10 cellular contexts compared by ENCODE assay signal in the genomic region with DNA sequence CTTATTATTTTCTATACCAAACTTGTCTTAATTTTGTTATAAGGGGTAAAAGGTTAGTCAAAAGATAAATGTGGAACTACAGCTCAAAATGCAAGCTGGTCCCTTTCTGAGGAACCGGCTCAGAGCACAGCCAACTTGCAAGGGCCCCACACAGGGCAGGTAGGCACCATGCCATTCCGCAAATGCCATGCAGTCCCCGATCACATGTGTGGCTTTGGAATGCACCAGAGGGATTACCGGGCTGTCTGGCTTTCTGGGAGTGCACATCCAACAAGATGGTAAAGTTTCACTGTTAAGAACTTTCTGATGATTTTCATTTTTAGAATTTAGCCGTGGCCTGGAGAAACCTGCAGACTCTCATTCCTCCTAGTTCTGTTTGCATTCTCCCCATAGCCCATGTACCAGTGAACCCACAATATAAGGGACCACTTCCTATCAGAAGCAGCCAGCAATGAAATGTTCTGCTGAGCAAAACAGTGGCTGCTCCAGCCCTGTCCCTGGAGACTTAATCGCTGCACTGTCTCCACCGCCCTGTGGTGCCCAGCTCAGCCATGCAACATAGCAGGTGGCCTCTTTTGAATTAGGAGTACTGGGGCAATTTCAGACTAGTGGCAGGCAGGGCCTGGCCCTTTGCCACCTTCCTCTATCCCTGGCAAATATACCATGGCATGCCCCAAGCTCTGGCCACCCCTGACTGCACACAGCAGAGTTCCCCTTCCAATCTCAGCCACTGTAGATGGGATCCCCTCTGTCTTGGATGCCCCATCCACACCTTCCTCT. TPM values are rescaled to one million over a fixed set of nuclear protein-coding genes. Genes with fewer than 3 reads are reported as not detected.
DNase-seq lines count a peak whose midpoint lies in the region; ATAC-seq and TF ChIP-seq lines count a peak whose summit lies in the region.
"Had no signal": no experiment of that assay in that cellular context is flagged by ENCODE, and none has a peak within 500 bp of the region (broad histone marks: within the 10 kb centered on the region; RNA-seq: fewer than 3 reads in every experiment).

No MANE protein-coding gene starts in this region.

- H3K4me3 ChIP-seq in endodermal cell (ENCODE audit: low read length), result no peak overlapping the region

- no peaks in the 10 kb centered on the region for H3K27me3 ChIP-seq in endodermal cell (ENCODE audit: control insufficient read depth, insufficient read depth, low read length, poor library complexity, severe bottlenecking)

- 90% methylated on average over 6 to 7 of the region's 7 CpGs for WGBS in endodermal cell (ENCODE audit: insufficient coverage in 1 of 2, insufficient read length in 1 of 2), 2 experiments

- peaks cover 69% of the 10 kb centered on the region for H3K4me1 Mint-ChIP-seq in endodermal cell
- peaks cover 14 to 17% (median 15%) of the 10 kb centered on the region in 3 donors for H3K4me1 Mint-ChIP-seq in naive B cell
- peaks cover 53% of the 10 kb centered on the region for H3K4me1 Mint-ChIP-seq in type B pancreatic cell (ENCODE audit: unreplicated experiment)
- peaks cover 31% of the 10 kb centered on the region for H3K4me1 Mint-ChIP-seq in endothelial cell (ENCODE audit: unreplicated experiment)

- TF ChIP-seq CTCF in endodermal cell (conservative IDR thresholded peaks at IDR 0.05), result no peak
- TF ChIP-seq CTCF in type B pancreatic cell (conservative IDR thresholded peaks at IDR 0.05), result no peak
- TF ChIP-seq CTCF in endothelial cell (IDR thresholded peaks at IDR 0.05; ENCODE audit: unreplicated experiment), result no peak

- H3K27me3 Mint-ChIP-seq in endodermal cell (ENCODE audit: insufficient read depth) (no peaks in the 10 kb centered on the region), naive B cell (peaks cover 23 to 58% (median 46%) of the 10 kb centered on the region in 3 donors), type B pancreatic cell (no peaks in the 10 kb centered on the region), endothelial cell (ENCODE audit: unreplicated experiment) (peaks cover 2% of the 10 kb centered on the region)
- H3K27me3 Mint-ChIP-seq: CD4-positive, alpha-beta T cell had no signal

- H3K9me3 ChIP-seq in endodermal cell (ENCODE audit: control insufficient read depth, low read length), result no peaks in the 10 kb centered on the region

- H3K36me3 ChIP-seq in endodermal cell (ENCODE audit: control insufficient read depth, insufficient read depth, low read length), result peaks cover 64% of the 10 kb centered on the region

- no peak overlapping the region for H3K27ac ChIP-seq in endodermal cell (ENCODE audit: low read depth, low read length)

- H3K27ac Mint-ChIP-seq in endodermal cell, result peak overlapping the region; percentile 16
- H3K27ac Mint-ChIP-seq in naive B cell, result peak overlapping the region in 1 of 6 donors; percentile 71
- H3K27ac Mint-ChIP-seq in type B pancreatic cell, result no peak overlapping the region
- no peak overlapping the region for H3K27ac Mint-ChIP-seq in endothelial cell (ENCODE audit: unreplicated experiment)
- H3K27ac Mint-ChIP-seq: CD4-positive, alpha-beta T cell had no signal

- H3K9me3 Mint-ChIP-seq in endodermal cell, result no peaks in the 10 kb centered on the region
- no peaks in the 10 kb centered on the region for H3K9me3 Mint-ChIP-seq in naive B cell
- no peaks in the 10 kb centered on the region for H3K9me3 Mint-ChIP-seq in type B pancreatic cell
- no peaks in the 10 kb centered on the region for H3K9me3 Mint-ChIP-seq in endothelial cell (ENCODE audit: unreplicated experiment)
- H3K9me3 Mint-ChIP-seq: CD4-positive, alpha-beta T cell had no signal

- H3K36me3 Mint-ChIP-seq in endodermal cell (ENCODE audit: low read depth), result peaks cover 26% of the 10 kb centered on the region
- no peaks in the 10 kb centered on the region for H3K36me3 Mint-ChIP-seq in naive B cell
- H3K36me3 Mint-ChIP-seq in type B pancreatic cell, result peaks cover 5% of the 10 kb centered on the region
- H3K36me3 Mint-ChIP-seq in endothelial cell (ENCODE audit: low read depth, unreplicated experiment), result no peaks in the 10 kb centered on the region

- peak; percentile 57 for DNase-seq in COR-L47 (lab: John Stamatoyannopoulos, UW)
- peak; percentile 41 for DNase-seq in NCI-H1694 treated with DMSO at 0.1 percent for 48 hours (lab: John Stamatoyannopoulos, UW)
- DNase-seq in endodermal cell, result no peak
- DNase-seq in naive B cell, result no peak
- no peak for DNase-seq in type B pancreatic cell (ENCODE audit: extremely low spot score, unreplicated experiment)
- DNase-seq in endothelial cell (ENCODE audit: low spot score), result no peak
- no peak for DNase-seq in pons (ENCODE audit: low spot score)
- DNase-seq: CD4-positive, alpha-beta T cell; substantia nigra had no signal

- H3K4me1 ChIP-seq in endodermal cell (ENCODE audit: control insufficient read depth, insufficient read depth, low read length), result peaks cover 11% of the 10 kb centered on the region

- peak; percentile 61 to 62 for ATAC-seq in naive B cell (ENCODE audit: low read depth in 2 of 2)
- ATAC-seq in HG02763 (IDR thresholded peaks at IDR 0.05; ENCODE audit: unreplicated experiment), result no peak

- no peak overlapping the region for H3K9ac ChIP-seq in endodermal cell (ENCODE audit: extremely low read depth, low read length, poor library complexity, severe bottlenecking)

- H3K4me3 Mint-ChIP-seq in endodermal cell, result no peak overlapping the region
- H3K4me3 Mint-ChIP-seq in naive B cell, result no peak overlapping the region
- no peak overlapping the region for H3K4me3 Mint-ChIP-seq in type B pancreatic cell
- no peak overlapping the region for H3K4me3 Mint-ChIP-seq in endothelial cell (ENCODE audit: unreplicated experiment)
- H3K4me3 Mint-ChIP-seq: CD4-positive, alpha-beta T cell had no signal

RNA-seq across cellular contexts. Expression of a gene that starts 11.4 kb away (rescaled TPM):
- total RNA-seq in endodermal cell, result 10 to 100 TPM; 28.1 to 38.1 TPM
- 10.8 TPM for polyA plus RNA-seq in endodermal cell (2013, experiment 1 of 2)
- 12.5 TPM for polyA plus RNA-seq in endodermal cell (2013, experiment 2 of 2)
- under 1 TPM; 0.17 to 0.55 (median 0.27) TPM for polyA plus RNA-seq in naive B cell (ENCODE audit: low read depth in 6 of 6)
- 14.4 and 20.0 TPM in 2 replicates for total RNA-seq in type B pancreatic cell (ENCODE audit: low replicate concordance)
- 18.5 TPM for total RNA-seq in endothelial cell (ENCODE audit: unreplicated experiment)

Comparison
In these comparisons a context has a peak if more than half of its experiments do, and no peak if none do; other contexts are left out.
1. DNase-seq: peak in COR-L47 (single experiment) and NCI-H1694 treated with DMSO at 0.1 percent for 48 hours (single experiment); none in endodermal cell (single experiment), naive B cell (single experiment), type B pancreatic cell (single experiment), endothelial cell (single experiment) and pons (single experiment).